1 cellular context compared by ENCODE assay signal in genomic region chr18:79680891-79681339, GRCh38.
TF ChIP-seq lines count a peak whose summit lies in the region.

No MANE protein-coding gene starts in this region.

TF ChIP-seq in HepG2, 621 proteins besides CTCF, POLR2A, EP300 and RAD21 (continued from another document):
- TF ChIP-seq SNAPC4 (CRISPR knock-in tag; IDR thresholded peaks at IDR 0.05), result no peak
